ENCODE assay signal across 1 cellular context in the genomic region with DNA sequence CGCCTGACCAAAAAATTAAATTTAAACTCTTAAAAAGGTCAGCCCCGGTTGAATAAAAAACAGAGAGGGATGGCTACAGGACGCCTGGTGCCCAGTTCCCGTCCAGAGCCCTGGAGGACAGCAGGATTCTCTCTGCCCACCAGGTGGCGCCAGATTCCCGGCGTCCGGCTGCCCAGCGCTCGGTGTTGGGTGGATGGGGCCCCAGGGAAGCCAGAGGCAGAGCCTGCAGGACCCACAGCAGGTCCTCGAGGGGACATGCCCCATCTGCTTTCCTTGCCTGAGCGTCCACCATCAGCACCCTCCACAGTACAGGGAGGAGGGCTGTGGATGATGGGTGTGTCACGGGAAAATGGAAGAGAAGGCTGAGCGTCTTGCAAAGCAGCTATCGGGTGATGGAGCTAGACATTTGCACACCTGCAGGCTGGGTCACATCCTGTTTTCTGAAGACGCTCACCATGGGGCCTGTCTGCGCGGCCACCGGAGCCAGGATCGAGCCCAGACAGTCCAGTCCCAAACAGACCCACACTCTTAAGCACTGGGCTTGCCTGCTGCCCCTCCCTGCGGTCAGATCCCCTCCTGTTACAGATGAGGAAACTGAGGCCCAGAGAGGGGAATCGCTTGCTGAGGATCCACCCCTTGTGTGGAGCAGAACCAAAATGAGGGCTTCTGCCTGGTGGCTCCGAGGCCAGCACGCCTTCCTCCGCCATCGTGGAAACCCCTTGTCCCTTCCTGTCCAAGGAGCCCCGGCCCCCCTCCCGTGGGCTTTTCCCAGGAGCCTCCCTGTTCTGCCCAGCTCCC.
TF ChIP-seq lines count a peak whose summit lies in the region.

No MANE protein-coding gene starts in this region.

TF ChIP-seq in HEK293, 187 proteins besides CTCF, POLR2A, EP300 and RAD21 (continued from another document and continues in another):
- TF ChIP-seq, protein P1, sequence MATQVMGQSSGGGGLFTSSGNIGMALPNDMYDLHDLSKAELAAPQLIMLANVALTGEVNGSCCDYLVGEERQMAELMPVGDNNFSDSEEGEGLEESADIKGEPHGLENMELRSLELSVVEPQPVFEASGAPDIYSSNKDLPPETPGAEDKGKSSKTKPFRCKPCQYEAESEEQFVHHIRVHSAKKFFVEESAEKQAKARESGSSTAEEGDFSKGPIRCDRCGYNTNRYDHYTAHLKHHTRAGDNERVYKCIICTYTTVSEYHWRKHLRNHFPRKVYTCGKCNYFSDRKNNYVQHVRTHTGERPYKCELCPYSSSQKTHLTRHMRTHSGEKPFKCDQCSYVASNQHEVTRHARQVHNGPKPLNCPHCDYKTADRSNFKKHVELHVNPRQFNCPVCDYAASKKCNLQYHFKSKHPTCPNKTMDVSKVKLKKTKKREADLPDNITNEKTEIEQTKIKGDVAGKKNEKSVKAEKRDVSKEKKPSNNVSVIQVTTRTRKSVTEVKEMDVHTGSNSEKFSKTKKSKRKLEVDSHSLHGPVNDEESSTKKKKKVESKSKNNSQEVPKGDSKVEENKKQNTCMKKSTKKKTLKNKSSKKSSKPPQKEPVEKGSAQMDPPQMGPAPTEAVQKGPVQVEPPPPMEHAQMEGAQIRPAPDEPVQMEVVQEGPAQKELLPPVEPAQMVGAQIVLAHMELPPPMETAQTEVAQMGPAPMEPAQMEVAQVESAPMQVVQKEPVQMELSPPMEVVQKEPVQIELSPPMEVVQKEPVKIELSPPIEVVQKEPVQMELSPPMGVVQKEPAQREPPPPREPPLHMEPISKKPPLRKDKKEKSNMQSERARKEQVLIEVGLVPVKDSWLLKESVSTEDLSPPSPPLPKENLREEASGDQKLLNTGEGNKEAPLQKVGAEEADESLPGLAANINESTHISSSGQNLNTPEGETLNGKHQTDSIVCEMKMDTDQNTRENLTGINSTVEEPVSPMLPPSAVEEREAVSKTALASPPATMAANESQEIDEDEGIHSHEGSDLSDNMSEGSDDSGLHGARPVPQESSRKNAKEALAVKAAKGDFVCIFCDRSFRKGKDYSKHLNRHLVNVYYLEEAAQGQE (tag by site-specific recombination; IDR thresholded peaks at IDR 0.05), result no peak
- no peak for TF ChIP-seq ZNF404 (tag by site-specific recombination; IDR thresholded peaks at IDR 0.05)
- TF ChIP-seq, protein P2, sequence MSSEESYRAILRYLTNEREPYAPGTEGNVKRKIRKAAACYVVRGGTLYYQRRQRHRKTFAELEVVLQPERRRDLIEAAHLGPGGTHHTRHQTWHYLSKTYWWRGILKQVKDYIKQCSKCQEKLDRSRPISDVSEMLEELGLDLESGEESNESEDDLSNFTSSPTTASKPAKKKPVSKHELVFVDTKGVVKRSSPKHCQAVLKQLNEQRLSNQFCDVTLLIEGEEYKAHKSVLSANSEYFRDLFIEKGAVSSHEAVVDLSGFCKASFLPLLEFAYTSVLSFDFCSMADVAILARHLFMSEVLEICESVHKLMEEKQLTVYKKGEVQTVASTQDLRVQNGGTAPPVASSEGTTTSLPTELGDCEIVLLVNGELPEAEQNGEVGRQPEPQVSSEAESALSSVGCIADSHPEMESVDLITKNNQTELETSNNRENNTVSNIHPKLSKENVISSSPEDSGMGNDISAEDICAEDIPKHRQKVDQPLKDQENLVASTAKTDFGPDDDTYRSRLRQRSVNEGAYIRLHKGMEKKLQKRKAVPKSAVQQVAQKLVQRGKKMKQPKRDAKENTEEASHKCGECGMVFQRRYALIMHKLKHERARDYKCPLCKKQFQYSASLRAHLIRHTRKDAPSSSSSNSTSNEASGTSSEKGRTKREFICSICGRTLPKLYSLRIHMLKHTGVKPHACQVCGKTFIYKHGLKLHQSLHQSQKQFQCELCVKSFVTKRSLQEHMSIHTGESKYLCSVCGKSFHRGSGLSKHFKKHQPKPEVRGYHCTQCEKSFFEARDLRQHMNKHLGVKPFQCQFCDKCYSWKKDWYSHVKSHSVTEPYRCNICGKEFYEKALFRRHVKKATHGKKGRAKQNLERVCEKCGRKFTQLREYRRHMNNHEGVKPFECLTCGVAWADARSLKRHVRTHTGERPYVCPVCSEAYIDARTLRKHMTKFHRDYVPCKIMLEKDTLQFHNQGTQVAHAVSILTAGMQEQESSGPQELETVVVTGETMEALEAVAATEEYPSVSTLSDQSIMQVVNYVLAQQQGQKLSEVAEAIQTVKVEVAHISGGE (tag by site-specific recombination; conservative IDR thresholded peaks at IDR 0.05; ENCODE audit: low read depth), result no peak
- TF ChIP-seq, protein P3, sequence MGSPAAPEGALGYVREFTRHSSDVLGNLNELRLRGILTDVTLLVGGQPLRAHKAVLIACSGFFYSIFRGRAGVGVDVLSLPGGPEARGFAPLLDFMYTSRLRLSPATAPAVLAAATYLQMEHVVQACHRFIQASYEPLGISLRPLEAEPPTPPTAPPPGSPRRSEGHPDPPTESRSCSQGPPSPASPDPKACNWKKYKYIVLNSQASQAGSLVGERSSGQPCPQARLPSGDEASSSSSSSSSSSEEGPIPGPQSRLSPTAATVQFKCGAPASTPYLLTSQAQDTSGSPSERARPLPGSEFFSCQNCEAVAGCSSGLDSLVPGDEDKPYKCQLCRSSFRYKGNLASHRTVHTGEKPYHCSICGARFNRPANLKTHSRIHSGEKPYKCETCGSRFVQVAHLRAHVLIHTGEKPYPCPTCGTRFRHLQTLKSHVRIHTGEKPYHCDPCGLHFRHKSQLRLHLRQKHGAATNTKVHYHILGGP (tag by site-specific recombination; IDR thresholded peaks at IDR 0.05), result no peak
- TF ChIP-seq, protein P4, sequence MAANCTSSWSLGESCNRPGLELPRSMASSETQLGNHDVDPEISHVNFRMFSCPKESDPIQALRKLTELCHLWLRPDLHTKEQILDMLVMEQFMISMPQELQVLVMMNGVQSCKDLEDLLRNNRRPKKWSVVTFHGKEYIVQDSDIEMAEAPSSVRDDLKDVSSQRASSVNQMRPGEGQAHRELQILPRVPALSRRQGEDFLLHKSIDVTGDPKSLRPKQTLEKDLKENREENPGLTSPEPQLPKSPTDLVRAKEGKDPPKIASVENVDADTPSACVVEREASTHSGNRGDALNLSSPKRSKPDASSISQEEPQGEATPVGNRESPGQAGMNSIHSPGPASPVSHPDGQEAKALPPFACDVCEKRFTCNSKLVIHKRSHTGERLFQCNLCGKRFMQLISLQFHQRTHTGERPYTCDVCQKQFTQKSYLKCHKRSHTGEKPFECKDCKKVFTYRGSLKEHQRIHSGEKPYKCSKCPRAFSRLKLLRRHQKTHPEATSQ (tag by site-specific recombination; IDR thresholded peaks at IDR 0.05), result no peak
- TF ChIP-seq ZFP3 (tag by site-specific recombination; IDR thresholded peaks at IDR 0.05; ENCODE audit: low read depth), result no peak
- TF ChIP-seq, protein P5, sequence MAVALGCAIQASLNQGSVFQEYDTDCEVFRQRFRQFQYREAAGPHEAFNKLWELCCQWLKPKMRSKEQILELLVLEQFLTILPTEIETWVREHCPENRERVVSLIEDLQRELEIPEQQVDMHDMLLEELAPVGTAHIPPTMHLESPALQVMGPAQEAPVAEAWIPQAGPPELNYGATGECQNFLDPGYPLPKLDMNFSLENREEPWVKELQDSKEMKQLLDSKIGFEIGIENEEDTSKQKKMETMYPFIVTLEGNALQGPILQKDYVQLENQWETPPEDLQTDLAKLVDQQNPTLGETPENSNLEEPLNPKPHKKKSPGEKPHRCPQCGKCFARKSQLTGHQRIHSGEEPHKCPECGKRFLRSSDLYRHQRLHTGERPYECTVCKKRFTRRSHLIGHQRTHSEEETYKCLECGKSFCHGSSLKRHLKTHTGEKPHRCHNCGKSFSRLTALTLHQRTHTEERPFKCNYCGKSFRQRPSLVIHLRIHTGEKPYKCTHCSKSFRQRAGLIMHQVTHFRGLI (tag by site-specific recombination; IDR thresholded peaks at IDR 0.05), result no peak
- no peak for TF ChIP-seq ZNF311 (tag by site-specific recombination; IDR thresholded peaks at IDR 0.05; ENCODE audit: borderline replicate concordance)
- TF ChIP-seq, protein P6, sequence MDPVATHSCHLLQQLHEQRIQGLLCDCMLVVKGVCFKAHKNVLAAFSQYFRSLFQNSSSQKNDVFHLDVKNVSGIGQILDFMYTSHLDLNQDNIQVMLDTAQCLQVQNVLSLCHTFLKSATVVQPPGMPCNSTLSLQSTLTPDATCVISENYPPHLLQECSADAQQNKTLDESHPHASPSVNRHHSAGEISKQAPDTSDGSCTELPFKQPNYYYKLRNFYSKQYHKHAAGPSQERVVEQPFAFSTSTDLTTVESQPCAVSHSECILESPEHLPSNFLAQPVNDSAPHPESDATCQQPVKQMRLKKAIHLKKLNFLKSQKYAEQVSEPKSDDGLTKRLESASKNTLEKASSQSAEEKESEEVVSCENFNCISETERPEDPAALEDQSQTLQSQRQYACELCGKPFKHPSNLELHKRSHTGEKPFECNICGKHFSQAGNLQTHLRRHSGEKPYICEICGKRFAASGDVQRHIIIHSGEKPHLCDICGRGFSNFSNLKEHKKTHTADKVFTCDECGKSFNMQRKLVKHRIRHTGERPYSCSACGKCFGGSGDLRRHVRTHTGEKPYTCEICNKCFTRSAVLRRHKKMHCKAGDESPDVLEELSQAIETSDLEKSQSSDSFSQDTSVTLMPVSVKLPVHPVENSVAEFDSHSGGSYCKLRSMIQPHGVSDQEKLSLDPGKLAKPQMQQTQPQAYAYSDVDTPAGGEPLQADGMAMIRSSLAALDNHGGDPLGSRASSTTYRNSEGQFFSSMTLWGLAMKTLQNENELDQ (tag by site-specific recombination; IDR thresholded peaks at IDR 0.05; ENCODE audit: low read depth), result no peak
- TF ChIP-seq, protein P7, sequence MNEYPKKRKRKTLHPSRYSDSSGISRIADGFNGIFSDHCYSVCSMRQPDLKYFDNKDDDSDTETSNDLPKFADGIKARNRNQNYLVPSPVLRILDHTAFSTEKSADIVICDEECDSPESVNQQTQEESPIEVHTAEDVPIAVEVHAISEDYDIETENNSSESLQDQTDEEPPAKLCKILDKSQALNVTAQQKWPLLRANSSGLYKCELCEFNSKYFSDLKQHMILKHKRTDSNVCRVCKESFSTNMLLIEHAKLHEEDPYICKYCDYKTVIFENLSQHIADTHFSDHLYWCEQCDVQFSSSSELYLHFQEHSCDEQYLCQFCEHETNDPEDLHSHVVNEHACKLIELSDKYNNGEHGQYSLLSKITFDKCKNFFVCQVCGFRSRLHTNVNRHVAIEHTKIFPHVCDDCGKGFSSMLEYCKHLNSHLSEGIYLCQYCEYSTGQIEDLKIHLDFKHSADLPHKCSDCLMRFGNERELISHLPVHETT (tag by site-specific recombination; IDR thresholded peaks at IDR 0.05), result no peak
- no peak for TF ChIP-seq ZNF837 (tag by site-specific recombination; IDR thresholded peaks at IDR 0.05)
- no peak for TF ChIP-seq KLF7 (tag by site-specific recombination; IDR thresholded peaks at IDR 0.05; ENCODE audit: borderline replicate concordance)
- TF ChIP-seq ZFP37 (tag by site-specific recombination; IDR thresholded peaks at IDR 0.05), result no peak
- peak; percentile 91 for TF ChIP-seq ZNF654 (tag by site-specific recombination; IDR thresholded peaks at IDR 0.05; ENCODE audit: low read depth)
- no peak for TF ChIP-seq ZNF560 (tag by site-specific recombination; IDR thresholded peaks at IDR 0.05; ENCODE audit: borderline replicate concordance)
- TF ChIP-seq, protein P8, sequence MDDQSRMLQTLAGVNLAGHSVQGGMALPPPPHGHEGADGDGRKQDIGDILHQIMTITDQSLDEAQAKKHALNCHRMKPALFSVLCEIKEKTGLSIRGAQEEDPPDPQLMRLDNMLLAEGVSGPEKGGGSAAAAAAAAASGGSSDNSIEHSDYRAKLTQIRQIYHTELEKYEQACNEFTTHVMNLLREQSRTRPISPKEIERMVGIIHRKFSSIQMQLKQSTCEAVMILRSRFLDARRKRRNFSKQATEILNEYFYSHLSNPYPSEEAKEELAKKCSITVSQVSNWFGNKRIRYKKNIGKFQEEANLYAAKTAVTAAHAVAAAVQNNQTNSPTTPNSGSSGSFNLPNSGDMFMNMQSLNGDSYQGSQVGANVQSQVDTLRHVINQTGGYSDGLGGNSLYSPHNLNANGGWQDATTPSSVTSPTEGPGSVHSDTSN (CRISPR knock-in tag; IDR thresholded peaks at IDR 0.05), result 0 out of 2 replicates have a peak, but pooled peaks have one; percentile 49
- TF ChIP-seq ZBTB17 (tag by site-specific recombination; IDR thresholded peaks at IDR 0.05), result peak; percentile 85
- TF ChIP-seq ZEB2 (tag by site-specific recombination; IDR thresholded peaks at IDR 0.05), result peak; percentile 55; the same call in 1 of the 2 replicates
- TF ChIP-seq, protein P9, sequence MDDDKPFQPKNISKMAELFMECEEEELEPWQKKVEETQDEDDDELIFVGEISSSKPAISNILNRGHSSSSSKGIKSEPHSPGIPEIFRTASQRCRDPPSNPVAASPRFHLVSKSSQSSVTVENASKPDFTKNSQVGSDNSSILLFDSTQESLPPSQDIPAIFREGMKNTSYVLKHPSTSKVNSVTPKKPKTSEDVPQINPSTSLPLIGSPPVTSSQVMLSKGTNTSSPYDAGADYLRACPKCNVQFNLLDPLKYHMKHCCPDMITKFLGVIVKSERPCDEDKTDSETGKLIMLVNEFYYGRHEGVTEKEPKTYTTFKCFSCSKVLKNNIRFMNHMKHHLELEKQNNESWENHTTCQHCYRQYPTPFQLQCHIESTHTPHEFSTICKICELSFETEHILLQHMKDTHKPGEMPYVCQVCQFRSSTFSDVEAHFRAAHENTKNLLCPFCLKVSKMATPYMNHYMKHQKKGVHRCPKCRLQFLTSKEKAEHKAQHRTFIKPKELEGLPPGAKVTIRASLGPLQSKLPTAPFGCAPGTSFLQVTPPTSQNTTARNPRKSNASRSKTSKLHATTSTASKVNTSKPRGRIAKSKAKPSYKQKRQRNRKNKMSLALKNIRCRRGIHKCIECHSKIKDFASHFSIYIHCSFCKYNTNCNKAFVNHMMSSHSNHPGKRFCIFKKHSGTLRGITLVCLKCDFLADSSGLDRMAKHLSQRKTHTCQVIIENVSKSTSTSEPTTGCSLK (tag by site-specific recombination; IDR thresholded peaks at IDR 0.05), result no peak
- TF ChIP-seq, protein P10, sequence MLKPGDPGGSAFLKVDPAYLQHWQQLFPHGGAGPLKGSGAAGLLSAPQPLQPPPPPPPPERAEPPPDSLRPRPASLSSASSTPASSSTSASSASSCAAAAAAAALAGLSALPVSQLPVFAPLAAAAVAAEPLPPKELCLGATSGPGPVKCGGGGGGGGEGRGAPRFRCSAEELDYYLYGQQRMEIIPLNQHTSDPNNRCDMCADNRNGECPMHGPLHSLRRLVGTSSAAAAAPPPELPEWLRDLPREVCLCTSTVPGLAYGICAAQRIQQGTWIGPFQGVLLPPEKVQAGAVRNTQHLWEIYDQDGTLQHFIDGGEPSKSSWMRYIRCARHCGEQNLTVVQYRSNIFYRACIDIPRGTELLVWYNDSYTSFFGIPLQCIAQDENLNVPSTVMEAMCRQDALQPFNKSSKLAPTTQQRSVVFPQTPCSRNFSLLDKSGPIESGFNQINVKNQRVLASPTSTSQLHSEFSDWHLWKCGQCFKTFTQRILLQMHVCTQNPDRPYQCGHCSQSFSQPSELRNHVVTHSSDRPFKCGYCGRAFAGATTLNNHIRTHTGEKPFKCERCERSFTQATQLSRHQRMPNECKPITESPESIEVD (tag by site-specific recombination; IDR thresholded peaks at IDR 0.05), result no peak
- peak; percentile 44; the same call in 1 of the 2 replicates for TF ChIP-seq ZNF24 (tag by site-specific recombination; IDR thresholded peaks at IDR 0.05)
- TF ChIP-seq KLF10 (tag by site-specific recombination; IDR thresholded peaks at IDR 0.05), result 0 out of 2 replicates have a peak, but pooled peaks have one; percentile 33
- no peak for TF ChIP-seq ZNF416 (tag by site-specific recombination; IDR thresholded peaks at IDR 0.05)
- TF ChIP-seq ZNF223 (tag by site-specific recombination; IDR thresholded peaks at IDR 0.05), result no peak
- no peak for TF ChIP-seq ZNF169 (tag by site-specific recombination; IDR thresholded peaks at IDR 0.05)
- peak; percentile 56; the same call in 1 of the 2 replicates for TF ChIP-seq ZFP69B (tag by site-specific recombination; IDR thresholded peaks at IDR 0.05)
- 0 out of 2 replicates have a peak, but pooled peaks have one; percentile 67 for TF ChIP-seq ZSCAN30 (tag by site-specific recombination; IDR thresholded peaks at IDR 0.05)
- TF ChIP-seq SCRT2 (tag by site-specific recombination; IDR thresholded peaks at IDR 0.05), result peak; percentile 28; the same call in 1 of the 2 replicates
- TF ChIP-seq SP3 (tag by site-specific recombination; IDR thresholded peaks at IDR 0.05), result no peak
- TF ChIP-seq ZNF514 (tag by site-specific recombination; IDR thresholded peaks at IDR 0.05), result no peak
- TF ChIP-seq MYNN (tag by site-specific recombination; IDR thresholded peaks at IDR 0.05; ENCODE audit: borderline replicate concordance), result no peak
